In the genomic region with DNA sequence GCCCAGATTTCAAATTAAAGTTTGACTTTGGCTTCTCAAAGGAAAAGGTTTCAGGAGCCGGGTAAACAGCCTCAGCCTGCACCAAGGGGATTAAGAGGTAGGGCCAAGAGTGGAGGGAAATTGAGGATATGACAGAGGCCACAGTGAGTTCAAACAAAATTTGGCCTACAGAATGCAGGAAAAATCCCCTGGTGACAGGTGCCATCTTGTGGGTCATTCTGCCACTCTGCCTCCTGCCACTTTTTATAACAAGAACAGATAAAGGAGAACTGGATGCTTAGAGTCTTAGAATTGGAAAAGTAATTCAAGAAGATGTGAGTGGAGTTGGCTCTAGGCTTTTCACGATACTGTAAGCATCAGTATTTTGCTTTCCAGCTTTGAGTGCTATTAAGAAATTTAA, we compare ENCODE assay signal across 1 cellular context.
TF ChIP-seq lines count a peak whose summit lies in the region.

No MANE protein-coding gene starts in this region.

TF ChIP-seq in HCT116, 20 proteins besides CTCF, POLR2A, EP300 and RAD21:
- TF ChIP-seq, protein P1, sequence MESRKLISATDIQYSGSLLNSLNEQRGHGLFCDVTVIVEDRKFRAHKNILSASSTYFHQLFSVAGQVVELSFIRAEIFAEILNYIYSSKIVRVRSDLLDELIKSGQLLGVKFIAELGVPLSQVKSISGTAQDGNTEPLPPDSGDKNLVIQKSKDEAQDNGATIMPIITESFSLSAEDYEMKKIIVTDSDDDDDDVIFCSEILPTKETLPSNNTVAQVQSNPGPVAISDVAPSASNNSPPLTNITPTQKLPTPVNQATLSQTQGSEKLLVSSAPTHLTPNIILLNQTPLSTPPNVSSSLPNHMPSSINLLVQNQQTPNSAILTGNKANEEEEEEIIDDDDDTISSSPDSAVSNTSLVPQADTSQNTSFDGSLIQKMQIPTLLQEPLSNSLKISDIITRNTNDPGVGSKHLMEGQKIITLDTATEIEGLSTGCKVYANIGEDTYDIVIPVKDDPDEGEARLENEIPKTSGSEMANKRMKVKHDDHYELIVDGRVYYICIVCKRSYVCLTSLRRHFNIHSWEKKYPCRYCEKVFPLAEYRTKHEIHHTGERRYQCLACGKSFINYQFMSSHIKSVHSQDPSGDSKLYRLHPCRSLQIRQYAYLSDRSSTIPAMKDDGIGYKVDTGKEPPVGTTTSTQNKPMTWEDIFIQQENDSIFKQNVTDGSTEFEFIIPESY (IDR thresholded peaks at IDR 0.05; ENCODE audit: extremely low read depth, insufficient replicate concordance, low read length): no peak
- TF ChIP-seq ZFX (IDR thresholded peaks at IDR 0.05): no peak
- no peak for TF ChIP-seq EZH2phosphoT487 (IDR thresholded peaks at IDR 0.05; ENCODE audit: borderline replicate concordance)
- TF ChIP-seq, protein P2, sequence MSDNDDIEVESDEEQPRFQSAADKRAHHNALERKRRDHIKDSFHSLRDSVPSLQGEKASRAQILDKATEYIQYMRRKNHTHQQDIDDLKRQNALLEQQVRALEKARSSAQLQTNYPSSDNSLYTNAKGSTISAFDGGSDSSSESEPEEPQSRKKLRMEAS (IDR thresholded peaks at IDR 0.05): no peak
- no peak for TF ChIP-seq TCF7L2 (IDR thresholded peaks at IDR 0.05; ENCODE audit: borderline replicate concordance, extremely low read depth, insufficient read depth, insufficient read length)
- no peak for TF ChIP-seq EGR1 (IDR thresholded peaks at IDR 0.05; ENCODE audit: low read depth)
- no peak for TF ChIP-seq POLR2AphosphoS5 (IDR thresholded peaks at IDR 0.05; ENCODE audit: low read depth, low read length)
- no peak for TF ChIP-seq CBX3 (IDR thresholded peaks at IDR 0.05; ENCODE audit: low read depth)
- TF ChIP-seq JUND (IDR thresholded peaks at IDR 0.05): no peak
- TF ChIP-seq, protein P3, sequence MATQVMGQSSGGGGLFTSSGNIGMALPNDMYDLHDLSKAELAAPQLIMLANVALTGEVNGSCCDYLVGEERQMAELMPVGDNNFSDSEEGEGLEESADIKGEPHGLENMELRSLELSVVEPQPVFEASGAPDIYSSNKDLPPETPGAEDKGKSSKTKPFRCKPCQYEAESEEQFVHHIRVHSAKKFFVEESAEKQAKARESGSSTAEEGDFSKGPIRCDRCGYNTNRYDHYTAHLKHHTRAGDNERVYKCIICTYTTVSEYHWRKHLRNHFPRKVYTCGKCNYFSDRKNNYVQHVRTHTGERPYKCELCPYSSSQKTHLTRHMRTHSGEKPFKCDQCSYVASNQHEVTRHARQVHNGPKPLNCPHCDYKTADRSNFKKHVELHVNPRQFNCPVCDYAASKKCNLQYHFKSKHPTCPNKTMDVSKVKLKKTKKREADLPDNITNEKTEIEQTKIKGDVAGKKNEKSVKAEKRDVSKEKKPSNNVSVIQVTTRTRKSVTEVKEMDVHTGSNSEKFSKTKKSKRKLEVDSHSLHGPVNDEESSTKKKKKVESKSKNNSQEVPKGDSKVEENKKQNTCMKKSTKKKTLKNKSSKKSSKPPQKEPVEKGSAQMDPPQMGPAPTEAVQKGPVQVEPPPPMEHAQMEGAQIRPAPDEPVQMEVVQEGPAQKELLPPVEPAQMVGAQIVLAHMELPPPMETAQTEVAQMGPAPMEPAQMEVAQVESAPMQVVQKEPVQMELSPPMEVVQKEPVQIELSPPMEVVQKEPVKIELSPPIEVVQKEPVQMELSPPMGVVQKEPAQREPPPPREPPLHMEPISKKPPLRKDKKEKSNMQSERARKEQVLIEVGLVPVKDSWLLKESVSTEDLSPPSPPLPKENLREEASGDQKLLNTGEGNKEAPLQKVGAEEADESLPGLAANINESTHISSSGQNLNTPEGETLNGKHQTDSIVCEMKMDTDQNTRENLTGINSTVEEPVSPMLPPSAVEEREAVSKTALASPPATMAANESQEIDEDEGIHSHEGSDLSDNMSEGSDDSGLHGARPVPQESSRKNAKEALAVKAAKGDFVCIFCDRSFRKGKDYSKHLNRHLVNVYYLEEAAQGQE (IDR thresholded peaks at IDR 0.05; ENCODE audit: low read depth): no peak
- TF ChIP-seq ZNF274 (IDR thresholded peaks at IDR 0.05; ENCODE audit: low read depth, low read length): no peak
- TF ChIP-seq CEBPB (IDR thresholded peaks at IDR 0.05; ENCODE audit: low read depth): no peak
- TF ChIP-seq, protein P4, sequence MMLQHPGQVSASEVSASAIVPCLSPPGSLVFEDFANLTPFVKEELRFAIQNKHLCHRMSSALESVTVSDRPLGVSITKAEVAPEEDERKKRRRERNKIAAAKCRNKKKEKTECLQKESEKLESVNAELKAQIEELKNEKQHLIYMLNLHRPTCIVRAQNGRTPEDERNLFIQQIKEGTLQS (IDR thresholded peaks at IDR 0.05): no peak
- TF ChIP-seq SIN3A (IDR thresholded peaks at IDR 0.05; ENCODE audit: low read depth): no peak
- TF ChIP-seq EZH2 (IDR thresholded peaks at IDR 0.05): no peak
- no peak for TF ChIP-seq YY1 (IDR thresholded peaks at IDR 0.05; ENCODE audit: extremely low read depth, insufficient replicate concordance, low read depth, low read length)
- no peak for TF ChIP-seq SP1 (IDR thresholded peaks at IDR 0.05; ENCODE audit: low read depth)
- TF ChIP-seq FOSL1 (IDR thresholded peaks at IDR 0.05; ENCODE audit: low read depth): no peak
- TF ChIP-seq SRF (IDR thresholded peaks at IDR 0.05; ENCODE audit: low read depth): no peak
- TF ChIP-seq ELF1 (IDR thresholded peaks at IDR 0.05; ENCODE audit: borderline replicate concordance, low read depth): no peak
